Comparison of ENCODE assay signal across 1 cellular context in the genomic region with DNA sequence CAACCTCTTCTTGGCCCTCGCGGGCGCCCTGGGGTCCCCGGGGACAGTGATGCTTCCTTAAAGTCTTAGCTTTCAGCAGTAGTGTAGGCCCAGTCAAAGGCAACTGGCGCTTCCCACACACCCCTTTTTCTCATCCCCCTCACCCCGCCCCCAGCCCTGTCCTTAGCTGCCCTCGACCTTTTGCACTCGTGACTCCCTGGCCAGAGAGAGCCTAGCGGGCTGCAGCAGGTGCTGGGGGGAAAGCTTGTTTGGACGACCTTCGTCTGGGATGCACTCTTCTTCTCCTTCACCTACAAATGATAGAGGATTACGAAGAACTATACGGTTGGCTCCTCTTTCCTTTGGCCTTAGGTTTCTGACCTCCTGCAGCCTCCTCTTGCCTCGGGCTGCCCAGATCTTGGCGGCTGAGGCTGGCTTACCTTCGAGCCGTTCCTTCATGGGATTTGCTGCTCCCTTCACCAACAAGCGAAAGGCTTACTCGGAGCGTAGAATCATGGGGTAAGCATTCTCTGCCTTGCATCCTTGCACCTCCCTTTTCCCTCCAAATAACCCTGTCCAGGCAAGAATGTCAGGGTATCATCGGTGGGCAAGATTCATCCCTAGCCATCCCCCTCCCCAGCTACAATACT.
TF ChIP-seq lines count a peak whose summit lies in the region.

No MANE protein-coding gene starts in this region.

TF ChIP-seq in GM12878, 131 proteins besides CTCF, POLR2A, EP300 and RAD21:
- TF ChIP-seq DPF2 (IDR thresholded peaks at IDR 0.05) (no peak), NR2F1 (conservative IDR thresholded peaks at IDR 0.05) (0 out of 2 replicates have a peak, but pooled peaks have one; percentile 63), MEF2B (IDR thresholded peaks at IDR 0.05; ENCODE audit: partially characterized antibody, poor library complexity, severe bottlenecking) (peak; percentile 56)
